In genomic region chr2:194271283-194271961, GRCh38 we compare ENCODE assay signal across 2 cellular contexts.
TF ChIP-seq lines count a peak whose summit lies in the region.

No MANE protein-coding gene starts in this region.

TF ChIP-seq in GM23338, 12 proteins besides CTCF, POLR2A, EP300 and RAD21:
- no peak for TF ChIP-seq ZNF462 (CRISPR knock-in tag; IDR thresholded peaks at IDR 0.05)
- TF ChIP-seq POLR2AphosphoS5 (IDR thresholded peaks at IDR 0.05; ENCODE audit: low read depth) = no peak

TF ChIP-seq in H1, 55 proteins besides CTCF, POLR2A, EP300 and RAD21:
- TF ChIP-seq SIN3A (conservative IDR thresholded peaks at IDR 0.05 in 1 of 2, IDR thresholded peaks at IDR 0.05 in 1 of 2; ENCODE audit: low read depth in 1 of 2, low read length in 2 of 2) (no peak), KDM5A (IDR thresholded peaks at IDR 0.05; ENCODE audit: low read length) (no peak), MAX (IDR thresholded peaks at IDR 0.05) (no peak), NRF1 (IDR thresholded peaks at IDR 0.05; ENCODE audit: low read depth, low read length) (no peak), CHD2 (IDR thresholded peaks at IDR 0.05; ENCODE audit: low read length) (no peak), KDM4A (IDR thresholded peaks at IDR 0.05; ENCODE audit: low read depth, low read length, severe bottlenecking) (no peak), TBP (IDR thresholded peaks at IDR 0.05; ENCODE audit: low read depth, low read length) (no peak), POLR2AphosphoS5 (IDR thresholded peaks at IDR 0.05; ENCODE audit: low read depth, low read length) (no peak), CEBPB (IDR thresholded peaks at IDR 0.05; ENCODE audit: low read depth, low read length) (no peak), PHF8 (conservative IDR thresholded peaks at IDR 0.05; ENCODE audit: low read depth, low read length) (no peak), HDAC6 (IDR thresholded peaks at IDR 0.05; ENCODE audit: low read depth, low read length) (no peak)
